1 cellular context compared by ENCODE assay signal in genomic region chr17:78337244-78338109, GRCh38.
TF ChIP-seq lines count a peak whose summit lies in the region.

No MANE protein-coding gene starts in this region.

TF ChIP-seq in GM12878, 131 proteins besides CTCF, POLR2A, EP300 and RAD21 (continued from another document and continues in another):
- TF ChIP-seq CUX1 (IDR thresholded peaks at IDR 0.05; ENCODE audit: insufficient replicate concordance, low read depth, low read length) (peak; percentile 45), CHD4 (IDR thresholded peaks at IDR 0.05) (0 out of 2 replicates have a peak, but pooled peaks have one; percentile 73), CREM (IDR thresholded peaks at IDR 0.05; ENCODE audit: low read depth) (peak; percentile 73; the same call in 1 of the 2 replicates), TCF7 (IDR thresholded peaks at IDR 0.05; ENCODE audit: borderline replicate concordance) (no peak), MAX (IDR thresholded peaks at IDR 0.05; ENCODE audit: low read depth, low read length) (no peak), KAT2A (conservative IDR thresholded peaks at IDR 0.05; ENCODE audit: control insufficient read depth, low read depth, low read length) (no peak), E2F4 (IDR thresholded peaks at IDR 0.05; ENCODE audit: low read depth, low read length) (no peak), NRF1 (conservative IDR thresholded peaks at IDR 0.05; ENCODE audit: low read depth, low read length) (no peak), NR2C2 (IDR thresholded peaks at IDR 0.05; ENCODE audit: borderline replicate concordance, control insufficient read depth, insufficient read length, low read depth) (no peak), YY1 (IDR thresholded peaks at IDR 0.05; ENCODE audit: low read depth, low read length) (no peak), ZZZ3 (IDR thresholded peaks at IDR 0.05; ENCODE audit: control insufficient read depth, insufficient read length, low read depth) (no peak), HDAC6 (IDR thresholded peaks at IDR 0.05; ENCODE audit: unreplicated experiment) (no peak), PRDM15 (CRISPR knock-in tag; IDR thresholded peaks at IDR 0.05) (no peak), E4F1 (IDR thresholded peaks at IDR 0.05; ENCODE audit: borderline replicate concordance, partially characterized antibody) (no peak), WRNIP1 (IDR thresholded peaks at IDR 0.05; ENCODE audit: borderline replicate concordance, low read depth, low read length) (no peak), TCF12 (IDR thresholded peaks at IDR 0.05; ENCODE audit: low read depth, low read length) (0 out of 2 replicates have a peak, but pooled peaks have one; percentile 37), FOS (IDR thresholded peaks at IDR 0.05; ENCODE audit: borderline replicate concordance, extremely low read depth, insufficient read length) (no peak), ZNF217 (IDR thresholded peaks at IDR 0.05) (peak; percentile 98), BCLAF1 (IDR thresholded peaks at IDR 0.05) (no peak), STAT3 (IDR thresholded peaks at IDR 0.05; ENCODE audit: low read depth, low read length) (peak; percentile 91; the same call in 1 of the 2 replicates), CBX3 (IDR thresholded peaks at IDR 0.05; ENCODE audit: borderline replicate concordance, low read depth) (no peak), RELB (IDR thresholded peaks at IDR 0.05; ENCODE audit: low read depth) (peak; percentile 99), BRCA1 (IDR thresholded peaks at IDR 0.05; ENCODE audit: low read depth, low read length) (no peak), RAD51 (IDR thresholded peaks at IDR 0.05) (no peak), NR2F1 (conservative IDR thresholded peaks at IDR 0.05) (peak; percentile 74; the same call in 1 of the 2 replicates), FOXK2 (IDR thresholded peaks at IDR 0.05) (no peak), RCOR1 (conservative IDR thresholded peaks at IDR 0.05; ENCODE audit: low read depth, low read length) (no peak; the same call in 1 of the 2 replicates), EGR1 (IDR thresholded peaks at IDR 0.05; ENCODE audit: borderline replicate concordance in 1 of 2, low read depth in 2 of 2, low read length in 2 of 2) (no peak), NBN (IDR thresholded peaks at IDR 0.05) (peak; percentile 96), TAF1 (IDR thresholded peaks at IDR 0.05; ENCODE audit: borderline replicate concordance, low read depth, low read length) (no peak), E2F8 (IDR thresholded peaks at IDR 0.05; ENCODE audit: low read depth, partially characterized antibody) (no peak), RFX5 (IDR thresholded peaks at IDR 0.05; ENCODE audit: low read depth, low read length) (0 out of 2 replicates have a peak, but pooled peaks have one; percentile 17), ASH2L (IDR thresholded peaks at IDR 0.05; ENCODE audit: borderline replicate concordance, low read depth) (no peak)
